In the genomic region with DNA sequence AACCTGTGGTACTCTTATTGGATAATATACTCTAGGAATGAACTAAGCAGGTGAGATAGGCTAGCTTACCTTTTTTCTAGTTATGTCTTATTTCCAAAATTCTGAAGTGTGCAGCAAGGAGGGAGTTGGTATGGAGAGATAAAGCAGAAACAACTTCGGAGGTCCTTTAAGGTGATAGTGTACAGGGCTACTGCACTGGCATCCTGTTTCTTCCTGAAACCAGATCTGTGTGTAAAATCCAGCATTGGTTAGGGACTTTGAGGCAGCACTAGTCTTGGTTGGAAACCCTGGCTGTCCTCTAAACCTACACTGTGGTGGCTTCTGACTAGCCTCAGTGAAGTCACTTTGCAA, we compare ENCODE assay signal across 10 cellular contexts.
A peak's percentile ranks its signal among the peaks of the same experiment; 100 is the strongest.
DNase-seq lines count a peak whose midpoint lies in the region; ATAC-seq and TF ChIP-seq lines count a peak whose summit lies in the region.
"Had no signal": no experiment of that assay in that cellular context is flagged by ENCODE, and none has a peak within 500 bp of the region (broad histone marks: within the 10 kb centered on the region; RNA-seq: fewer than 3 reads in every experiment).

No MANE protein-coding gene starts in this region.

- H3K9me3 ChIP-seq in HUES48 (ENCODE audit: control insufficient read depth, insufficient read depth, low read length): no peaks in the 10 kb centered on the region
- H3K9me3 ChIP-seq: adrenal gland had no signal

- peak overlapping the region in 3 of 5 experiments; percentile 3 to 78 (median 26) for H3K27ac Mint-ChIP-seq in brain
- H3K27ac Mint-ChIP-seq in natural killer cell treated with Interleukin-12 subunit alpha and Interleukin-12 subunit beta and Interleukin-15 and Interleukin-18, amount 100 ng/mL, for 72 hours: peak overlapping the region; percentile 83 to 88
- H3K27ac Mint-ChIP-seq in activated CD8-positive, alpha-beta T cell treated with anti-CD3 and anti-CD28 coated beads for 36 hours: no peak overlapping the region

- H3K36me3 ChIP-seq in HUES48 (ENCODE audit: control insufficient read depth, insufficient read depth, low read length): no peaks in the 10 kb centered on the region
- H3K36me3 ChIP-seq: adrenal gland had no signal

- H3K4me3 Mint-ChIP-seq in brain: no peak overlapping the region
- H3K4me3 Mint-ChIP-seq in natural killer cell treated with Interleukin-12 subunit alpha and Interleukin-12 subunit beta and Interleukin-15 and Interleukin-18, amount 100 ng/mL, for 72 hours: peak overlapping the region; percentile 77
- no peak overlapping the region for H3K4me3 Mint-ChIP-seq in activated CD8-positive, alpha-beta T cell treated with anti-CD3 and anti-CD28 coated beads for 36 hours

- intact Hi-C loops in activated CD8-positive, alpha-beta T cell treated with anti-CD3 and anti-CD28 coated beads for 36 hours (cut with micrococcal nuclease): loop anchor here (1.0 to 10.0 kb wide), 2 partner anchors 105 to 267 kb away; no protein-coding TSS in a partner anchor

- H3K36me3 Mint-ChIP-seq in brain: no peaks in the 10 kb centered on the region
- no peaks in the 10 kb centered on the region for H3K36me3 Mint-ChIP-seq in natural killer cell treated with Interleukin-12 subunit alpha and Interleukin-12 subunit beta and Interleukin-15 and Interleukin-18, amount 100 ng/mL, for 72 hours
- no peaks in the 10 kb centered on the region for H3K36me3 Mint-ChIP-seq in activated CD8-positive, alpha-beta T cell treated with anti-CD3 and anti-CD28 coated beads for 36 hours (ENCODE audit: low read depth)

- POLR2A ChIA-PET in activated CD8-positive, alpha-beta T cell treated with anti-CD3 and anti-CD28 coated beads for 36 hours (lab: Charles Lee): interaction anchor here (1.1 to 1.2 kb wide), 2 partner anchors 10 to 67 kb away, joined by 3 to 5 read pairs; a partner anchor contains a TSS

- no peak overlapping the region for H3K9ac ChIP-seq in HUES48 (ENCODE audit: low read depth, low read length)

- peak overlapping the region; percentile 31 for H3K27ac ChIP-seq in HUES48 (ENCODE audit: low read depth, low read length)
- H3K27ac ChIP-seq: adrenal gland had no signal

- H3K4me1 Mint-ChIP-seq in brain: peaks cover 25% of the 10 kb centered on the region
- H3K4me1 Mint-ChIP-seq in natural killer cell treated with Interleukin-12 subunit alpha and Interleukin-12 subunit beta and Interleukin-15 and Interleukin-18, amount 100 ng/mL, for 72 hours (ENCODE audit: low read depth in 2 of 2): peaks cover 35 to 41% of the 10 kb centered on the region in 2 donors
- peaks cover 22% of the 10 kb centered on the region for H3K4me1 Mint-ChIP-seq in activated CD8-positive, alpha-beta T cell treated with anti-CD3 and anti-CD28 coated beads for 36 hours (ENCODE audit: low read depth)

- DNase-seq in NCI-H2227 treated with DMSO at 0.1 percent for 48 hours (lab: John Stamatoyannopoulos, UW): peak; percentile 51
- DNase-seq in NCI-H2227 (lab: John Stamatoyannopoulos, UW; ENCODE audit: unreplicated experiment): no peak
- no peak for DNase-seq in natural killer cell treated with Interleukin-12 subunit alpha and Interleukin-12 subunit beta and Interleukin-15 and Interleukin-18, amount 100 ng/mL, for 72 hours (ENCODE audit: low spot score)
- DNase-seq in activated CD8-positive, alpha-beta T cell treated with anti-CD3 and anti-CD28 coated beads for 36 hours: no peak
- DNase-seq in ACHN: no peak
- no peak for DNase-seq in stimulated activated CD4-positive, alpha-beta T cell treated with anti-CD3 and anti-CD28 coated beads, Interleukin-1b, Interleukin-23, amount 100 ng/mL, for 48 hours

- H3K4me3 ChIP-seq in HUES48 (ENCODE audit: low read depth, low read length): no peak overlapping the region

- no peaks in the 10 kb centered on the region for H3K27me3 Mint-ChIP-seq in brain
- no peaks in the 10 kb centered on the region for H3K27me3 Mint-ChIP-seq in natural killer cell treated with Interleukin-12 subunit alpha and Interleukin-12 subunit beta and Interleukin-15 and Interleukin-18, amount 100 ng/mL, for 72 hours
- no peaks in the 10 kb centered on the region for H3K27me3 Mint-ChIP-seq in activated CD8-positive, alpha-beta T cell treated with anti-CD3 and anti-CD28 coated beads for 36 hours
- H3K27me3 Mint-ChIP-seq: activated B cell treated with CpG ODN at 0.5 μM for 24 hours had no signal

- in situ Hi-C loops in ACHN (cut with HindIII; ENCODE audit: low pct_ligation_motif_present, low pct_unique_long_range_greater_than_20kb, low sequenced_read_pairs): no loop called here

- peaks cover 30% of the 10 kb centered on the region for H3K4me1 ChIP-seq in HUES48 (ENCODE audit: control insufficient read depth, insufficient read depth, low read length)

- no peak for TF ChIP-seq CTCF in brain (conservative IDR thresholded peaks at IDR 0.05)
- no peak for TF ChIP-seq CTCF in activated CD8-positive, alpha-beta T cell treated with anti-CD3 and anti-CD28 coated beads for 36 hours (IDR thresholded peaks at IDR 0.05)

- ATAC-seq in natural killer cell treated with Interleukin-12 subunit alpha and Interleukin-12 subunit beta and Interleukin-15 and Interleukin-18, amount 100 ng/mL, for 72 hours: no peak
- no peak for ATAC-seq in activated CD8-positive, alpha-beta T cell treated with anti-CD3 and anti-CD28 coated beads for 36 hours

- CTCF ChIA-PET in activated CD8-positive, alpha-beta T cell treated with anti-CD3 and anti-CD28 coated beads for 36 hours (lab: Charles Lee): interaction anchor here (0.6 to 5.4 kb wide), 58 partner anchors 9 to 644 kb away, joined by 3 to 141 read pairs (median 5); a partner anchor contains a TSS

- H3K27me3 ChIP-seq in HUES48 (ENCODE audit: control insufficient read depth, insufficient read depth, low read length): no peaks in the 10 kb centered on the region
- H3K27me3 ChIP-seq: adrenal gland had no signal

- H3K9me3 Mint-ChIP-seq in brain: no peaks in the 10 kb centered on the region
- H3K9me3 Mint-ChIP-seq in natural killer cell treated with Interleukin-12 subunit alpha and Interleukin-12 subunit beta and Interleukin-15 and Interleukin-18, amount 100 ng/mL, for 72 hours: no peaks in the 10 kb centered on the region
- H3K9me3 Mint-ChIP-seq in activated CD8-positive, alpha-beta T cell treated with anti-CD3 and anti-CD28 coated beads for 36 hours: no peaks in the 10 kb centered on the region
- H3K9me3 Mint-ChIP-seq: activated B cell treated with CpG ODN at 0.5 μM for 24 hours had no signal
